In genomic region chr10:79594565-79594964, GRCh38 we compare ENCODE assay signal across 9 cellular contexts. TPM values are rescaled to one million over a fixed set of nuclear protein-coding genes. Genes with fewer than 3 reads are reported as not detected.
"Had no signal": no experiment of that assay in that cellular context is flagged by ENCODE, and none has a peak within 500 bp of the region (broad histone marks: within the 10 kb centered on the region; RNA-seq: fewer than 3 reads in every experiment).

No MANE protein-coding gene starts in this region.

RNA-seq across cellular contexts. Expression of gene SFTPA1, which starts 16.2 kb away (rescaled TPM):
- total RNA-seq: subcutaneous adipose tissue, suprapubic skin, temporal lobe, testis, thoracic aorta, thyroid gland, tibial nerve, transverse colon, urinary bladder had no signal

RNA-seq across cellular contexts. Expression of gene SFTPA2, which starts 34.4 kb away (rescaled TPM):
- total RNA-seq: subcutaneous adipose tissue, suprapubic skin, thoracic aorta, urinary bladder had no signal
